Comparison of ENCODE assay signal across 8 cellular contexts in genomic region chr2:16608661-16609643, GRCh38. TPM values are rescaled to one million over a fixed set of nuclear protein-coding genes. Genes with fewer than 3 reads are reported as not detected.
DNase-seq lines count a peak whose midpoint lies in the region; ATAC-seq, FAIRE-seq and TF ChIP-seq lines count a peak whose summit lies in the region.

No MANE protein-coding gene starts in this region.

- intact Hi-C loops in psoas muscle (cut with DNase I) = loop anchor here (1.0 to 10.0 kb wide), 4 partner anchors 56 to 974 kb away; partner anchors contain the start of gene MYCN (in 1 of the 2)

- FAIRE-seq in urothelium cell line (lab: Jason Lieb, UNC) = no peak

- no peaks in the 10 kb centered on the region for H3K27me3 ChIP-seq in right atrium auricular region
- H3K27me3 ChIP-seq in psoas muscle (ENCODE audit: insufficient read depth in 3 of 3, low read length in 2 of 3) = no peaks in the 10 kb centered on the region

- ATAC-seq in HG02610 (IDR thresholded peaks at IDR 0.05; ENCODE audit: unreplicated experiment) (peak; percentile 83), psoas muscle (peak; percentile 89 to 94 (median 92))

- peak overlapping the region; percentile 45 for H3K4me3 ChIP-seq in GM12865 (ENCODE audit: low read depth, low read length)
- H3K4me3 ChIP-seq in NB4 (ENCODE audit: low read depth, low read length) = peak overlapping the region; percentile 50
- H3K4me3 ChIP-seq in right atrium auricular region = peak overlapping the region; percentile 26 to 47
- peak overlapping the region; percentile 44 for H3K4me3 ChIP-seq in psoas muscle

- TF ChIP-seq POLR2A in NB4 (IDR thresholded peaks at IDR 0.05; ENCODE audit: extremely low read depth, insufficient read length) = no peak

- H3K27ac ChIP-seq in right atrium auricular region = no peak overlapping the region
- peak overlapping the region; percentile 1 for H3K27ac ChIP-seq in psoas muscle

- DNase-seq in GM12865 (ENCODE audit: low read depth) = peak; percentile 76
- peak; percentile 86 for DNase-seq in NB4 (ENCODE audit: low read depth)
- DNase-seq in SW480 (ENCODE audit: low spot score) = peak; percentile 82
- DNase-seq in amniotic epithelial cell (ENCODE audit: low read depth) = peak; percentile 71
- peak; percentile 93 for DNase-seq in right atrium auricular region (ENCODE audit: low spot score)
- DNase-seq in psoas muscle = peak; percentile 81 to 90
- peak; percentile 79 for DNase-seq in urothelium cell line (ENCODE audit: low spot score)

- peak; percentile 97 for TF ChIP-seq CTCF in GM12865 (IDR thresholded peaks at IDR 0.05; ENCODE audit: insufficient read depth, low read depth, low read length, missing control alignments)
- TF ChIP-seq CTCF in NB4 (IDR thresholded peaks at IDR 0.05; ENCODE audit: low read depth, low read length) = peak; percentile 98
- peak; percentile 90 to 95 for TF ChIP-seq CTCF in right atrium auricular region (IDR thresholded peaks at IDR 0.05)
- peak; percentile 99 for TF ChIP-seq CTCF in psoas muscle (IDR thresholded peaks at IDR 0.05)

- no peaks in the 10 kb centered on the region for H3K36me3 ChIP-seq in right atrium auricular region
- H3K36me3 ChIP-seq in psoas muscle (ENCODE audit: insufficient read depth in 1 of 2, low read depth in 1 of 2) = peaks cover 0 to 14% of the 10 kb centered on the region in 2 donors

- H3K9me3 ChIP-seq in right atrium auricular region (no peaks in the 10 kb centered on the region), psoas muscle (no peaks in the 10 kb centered on the region)

- H3K4me1 ChIP-seq in right atrium auricular region = peaks cover 0 to 15% of the 10 kb centered on the region in 2 donors
- H3K4me1 ChIP-seq in psoas muscle = peaks cover 6% of the 10 kb centered on the region

- WGBS in psoas muscle, 3 donors = 9 to 12% (median 12%) methylated on average over 21 of the region's 21 CpGs

RNA-seq across cellular contexts. Expression of gene CYRIA, which starts 56.7 kb away (rescaled TPM):
- total RNA-seq in right atrium auricular region (1 to 10 TPM; 1.7 to 2.8 TPM), psoas muscle (10 to 100 TPM in 3 of 4 donors, 1 to 10 TPM in 1; 9.5 to 16.8 (median 10.9) TPM)
- 1 to 10 TPM; 3.8 to 5.1 (median 4.9) TPM for polyA plus RNA-seq in psoas muscle
